In genomic region chr13:45511310-45512147, GRCh38 we compare ENCODE assay signal across 8 cellular contexts. TPM values are rescaled to one million over a fixed set of nuclear protein-coding genes. Genes with fewer than 3 reads are reported as not detected.
DNase-seq lines count a peak whose midpoint lies in the region; ATAC-seq and TF ChIP-seq lines count a peak whose summit lies in the region.

No MANE protein-coding gene starts in this region.

- H3K36me3 ChIP-seq in ascending aorta, result peaks cover 54 to 56% of the 10 kb centered on the region in 2 donors
- peaks cover 71% of the 10 kb centered on the region for H3K36me3 ChIP-seq in right atrium auricular region

- intact Hi-C loops in ascending aorta (cut with DNase I), result loop anchor here (5.0 kb wide), 2 partner anchors 49 to 139 kb away; partner anchors contain the start of gene COG3
- intact Hi-C loops in sciatic nerve (cut with DNase I), result no loop called here

- H3K27ac ChIP-seq in HL-60 (replicated peaks), result no peak overlapping the region
- peak overlapping the region in 1 of 2 donors; percentile 43 for H3K27ac ChIP-seq in ascending aorta
- H3K27ac ChIP-seq in right atrium auricular region, result no peak overlapping the region

- H3K27me3 ChIP-seq in HL-60 (ENCODE audit: insufficient read depth, poor library complexity, severe bottlenecking), result no peaks in the 10 kb centered on the region
- no peaks in the 10 kb centered on the region for H3K27me3 ChIP-seq in ascending aorta
- H3K27me3 ChIP-seq in right atrium auricular region, result no peaks in the 10 kb centered on the region

- TF ChIP-seq CTCF in HL-60 (IDR thresholded peaks at IDR 0.05; ENCODE audit: insufficient read depth, low read length) (peak; percentile 73), ascending aorta (IDR thresholded peaks at IDR 0.05) (peak; percentile 70 to 77 (median 74)), right atrium auricular region (IDR thresholded peaks at IDR 0.05) (peak; percentile 85 to 93)

- DNase-seq in activated CD4-positive, CD25-positive, alpha-beta regulatory T cell (lab: John Stamatoyannopoulos, UW), result no peak
- DNase-seq in HL-60 (ENCODE audit: low read depth in 1 of 2, low spot score in 1 of 2) (peak; percentile 39 to 65), NCI-H82 treated with DMSO at 0.1 percent for 48 hours (lab: John Stamatoyannopoulos, UW; ENCODE audit: unreplicated experiment) (peak; percentile 76), ascending aorta (ENCODE audit: low spot score in 2 of 2) (no peak), right atrium auricular region (ENCODE audit: low spot score) (no peak), sciatic nerve (ENCODE audit: low spot score) (no peak)

- H3K4me3 ChIP-seq in HL-60 (replicated peaks; ENCODE audit: insufficient read depth, low read length), result no peak overlapping the region
- no peak overlapping the region for H3K4me3 ChIP-seq in ascending aorta
- H3K4me3 ChIP-seq in right atrium auricular region, result no peak overlapping the region

- H3K4me1 ChIP-seq in ascending aorta, result no peaks in the 10 kb centered on the region
- no peaks in the 10 kb centered on the region for H3K4me1 ChIP-seq in right atrium auricular region

- ATAC-seq in activated CD4-positive, CD25-positive, alpha-beta regulatory T cell treated with anti-CD3 and anti-CD28 coated beads, Interleukin-2, amount 50 U/mL, for 24 hours, result peak; percentile 65 to 70
- ATAC-seq in sciatic nerve (peak; percentile 79), GM18517 (IDR thresholded peaks at IDR 0.05; ENCODE audit: unreplicated experiment) (no peak)

- H3K9me3 ChIP-seq in ascending aorta (no peaks in the 10 kb centered on the region), right atrium auricular region (no peaks in the 10 kb centered on the region)

RNA-seq across cellular contexts. Expression of gene COG3, which starts 46.8 kb away (rescaled TPM):
- total RNA-seq in ascending aorta, result 5.7 TPM
- 10 to 100 TPM; 15.7 to 20.3 TPM for total RNA-seq in right atrium auricular region
- 34.4 TPM for total RNA-seq in sciatic nerve

Comparison
In these comparisons a context has a peak if more than half of its experiments do, and no peak if none do; other contexts are left out.
1. DNase-seq: peak in HL-60 (2 of 2) and NCI-H82 treated with DMSO at 0.1 percent for 48 hours (single experiment); none in activated CD4-positive, CD25-positive, alpha-beta regulatory T cell (0 of 4), ascending aorta (0 of 2), right atrium auricular region (single experiment) and sciatic nerve (single experiment).
2. Peak in every context shown above with its lines, with median percentiles within 50 percentile points of each other: CTCF ChIP-seq.